In the genomic region with DNA sequence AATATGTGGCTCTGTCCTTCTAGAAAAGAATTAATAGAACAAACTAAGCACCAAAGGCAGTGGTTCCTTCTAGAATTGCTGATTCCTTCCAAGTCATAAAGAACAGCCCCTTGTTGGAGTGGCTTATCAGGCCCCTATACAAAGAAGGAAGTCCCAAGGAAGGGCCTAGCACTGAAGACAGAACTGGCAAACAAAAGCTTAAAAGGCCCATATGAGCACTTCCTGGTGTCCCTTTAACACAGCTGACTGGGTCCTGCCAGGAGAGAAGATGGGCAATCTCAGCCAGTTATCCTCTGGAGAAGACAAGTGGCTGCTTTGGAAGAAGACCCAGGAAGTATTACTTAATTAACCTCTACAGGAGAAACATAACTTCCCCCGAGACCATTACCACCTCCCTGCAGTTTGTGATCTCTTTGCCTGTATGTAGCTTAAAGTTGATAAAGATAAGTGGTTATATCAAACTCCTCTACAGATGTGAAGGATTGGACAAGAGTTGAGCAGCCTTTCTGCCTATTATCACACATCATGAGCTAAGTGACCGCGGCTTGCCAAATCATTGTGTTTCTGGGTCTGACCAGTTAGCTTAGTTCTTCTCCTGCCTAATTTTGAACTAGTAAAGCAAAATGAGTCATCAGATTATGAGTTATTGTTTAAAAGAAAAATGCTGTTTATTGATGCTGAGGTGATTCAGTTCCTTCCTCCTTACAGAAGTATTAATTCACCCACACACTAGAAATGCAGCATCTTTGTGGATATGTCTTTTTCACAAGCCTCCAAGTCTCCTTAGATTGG, we compare ENCODE assay signal across 1 cellular context.
TF ChIP-seq lines count a peak whose summit lies in the region.

No MANE protein-coding gene starts in this region.

TF ChIP-seq in SK-N-SH treated with all-trans-retinoic acid at 6 μM for 48 hours, 23 proteins besides CTCF, POLR2A, EP300 and RAD21:
- TF ChIP-seq, protein P1, sequence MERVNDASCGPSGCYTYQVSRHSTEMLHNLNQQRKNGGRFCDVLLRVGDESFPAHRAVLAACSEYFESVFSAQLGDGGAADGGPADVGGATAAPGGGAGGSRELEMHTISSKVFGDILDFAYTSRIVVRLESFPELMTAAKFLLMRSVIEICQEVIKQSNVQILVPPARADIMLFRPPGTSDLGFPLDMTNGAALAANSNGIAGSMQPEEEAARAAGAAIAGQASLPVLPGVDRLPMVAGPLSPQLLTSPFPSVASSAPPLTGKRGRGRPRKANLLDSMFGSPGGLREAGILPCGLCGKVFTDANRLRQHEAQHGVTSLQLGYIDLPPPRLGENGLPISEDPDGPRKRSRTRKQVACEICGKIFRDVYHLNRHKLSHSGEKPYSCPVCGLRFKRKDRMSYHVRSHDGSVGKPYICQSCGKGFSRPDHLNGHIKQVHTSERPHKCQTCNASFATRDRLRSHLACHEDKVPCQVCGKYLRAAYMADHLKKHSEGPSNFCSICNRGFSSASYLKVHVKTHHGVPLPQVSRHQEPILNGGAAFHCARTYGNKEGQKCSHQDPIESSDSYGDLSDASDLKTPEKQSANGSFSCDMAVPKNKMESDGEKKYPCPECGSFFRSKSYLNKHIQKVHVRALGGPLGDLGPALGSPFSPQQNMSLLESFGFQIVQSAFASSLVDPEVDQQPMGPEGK (CRISPR knock-in tag; IDR thresholded peaks at IDR 0.05; ENCODE audit: borderline replicate concordance): no peak
- TF ChIP-seq TCF4 (CRISPR knock-in tag; IDR thresholded peaks at IDR 0.05; ENCODE audit: borderline replicate concordance) (no peak), BACH2 (CRISPR knock-in tag; IDR thresholded peaks at IDR 0.05; ENCODE audit: borderline replicate concordance) (no peak), GLIS3 (CRISPR knock-in tag; IDR thresholded peaks at IDR 0.05) (no peak), SNAI2 (CRISPR knock-in tag; IDR thresholded peaks at IDR 0.05) (no peak), ZNF70 (CRISPR knock-in tag; IDR thresholded peaks at IDR 0.05) (no peak)
